ENCODE assay signal across 12 cellular contexts in genomic region chr4:70801265-70801809, GRCh38. TPM values are rescaled to one million over a fixed set of nuclear protein-coding genes. Genes with fewer than 3 reads are reported as not detected.
DNase-seq lines count a peak whose midpoint lies in the region; ATAC-seq and TF ChIP-seq lines count a peak whose summit lies in the region.
"Had no signal": no experiment of that assay in that cellular context is flagged by ENCODE, and none has a peak within 500 bp of the region (broad histone marks: within the 10 kb centered on the region; RNA-seq: fewer than 3 reads in every experiment).

No MANE protein-coding gene starts in this region.

- H3K4me1 Mint-ChIP-seq in activated CD4-positive, alpha-beta T cell treated with anti-CD3 and anti-CD28 coated beads, Interleukin-2, amount 10 ng/mL, durations not matched to agents 24 days and 14 days: peaks cover 16% of the 10 kb centered on the region
- peaks cover 10 to 26% (median 23%) of the 10 kb centered on the region in 4 donors for H3K4me1 Mint-ChIP-seq in naive thymus-derived CD8-positive, alpha-beta T cell
- H3K4me1 Mint-ChIP-seq: mesothelial cell of epicardium had no signal

- H3K27ac Mint-ChIP-seq in activated CD4-positive, alpha-beta T cell treated with anti-CD3 and anti-CD28 coated beads, Interleukin-2, amount 10 ng/mL, durations not matched to agents 24 days and 14 days: peak overlapping the region; percentile 74
- H3K27ac Mint-ChIP-seq in naive thymus-derived CD8-positive, alpha-beta T cell: peak overlapping the region; percentile 3 to 87 (median 76)
- H3K27ac Mint-ChIP-seq: endodermal cell, mesothelial cell of epicardium had no signal

- ATAC-seq in GM21529 (IDR thresholded peaks at IDR 0.05; ENCODE audit: unreplicated experiment): peak; percentile 83
- peak; percentile 67 for ATAC-seq in HG03460 (IDR thresholded peaks at IDR 0.05; ENCODE audit: unreplicated experiment)
- ATAC-seq in naive thymus-derived CD8-positive, alpha-beta T cell: peak; percentile 53 to 77
- no peak for ATAC-seq in GM21825 (IDR thresholded peaks at IDR 0.05; ENCODE audit: unreplicated experiment)
- no peak for ATAC-seq in sciatic nerve

- no peaks in the 10 kb centered on the region for H3K9me3 ChIP-seq in right atrium auricular region

- no peaks in the 10 kb centered on the region for H3K9me3 Mint-ChIP-seq in activated CD4-positive, alpha-beta T cell treated with anti-CD3 and anti-CD28 coated beads, Interleukin-2, amount 10 ng/mL, durations not matched to agents 24 days and 14 days
- peaks cover 0 to 1% (median 0%) of the 10 kb centered on the region in 9 donors for H3K9me3 Mint-ChIP-seq in naive thymus-derived CD8-positive, alpha-beta T cell
- H3K9me3 Mint-ChIP-seq: endodermal cell had no signal

- H3K4me1 ChIP-seq in right atrium auricular region: no peaks in the 10 kb centered on the region

- peaks cover 12% of the 10 kb centered on the region for H3K36me3 ChIP-seq in right atrium auricular region

- peak; percentile 65 for DNase-seq in activated CD4-positive, alpha-beta T cell treated with anti-CD3 and anti-CD28 coated beads, Interleukin-2, amount 10 ng/mL, durations not matched to agents 24 days and 14 days
- DNase-seq in activated CD4-positive, alpha-beta T cell treated with anti-CD3 and anti-CD28 coated beads, Interleukin-2, amount 50 U/mL, for 4 hours: no peak
- peak in 3 of 10 donors; percentile 10 to 51 (median 43) for DNase-seq in naive thymus-derived CD8-positive, alpha-beta T cell
- DNase-seq in sciatic nerve (ENCODE audit: low spot score) (no peak), right atrium auricular region (ENCODE audit: low spot score) (no peak)
- DNase-seq: DMS53, endodermal cell, NCI-H446 treated with DMSO at 0.1 percent for 48 hours had no signal

- no peak for TF ChIP-seq CTCF in right atrium auricular region (IDR thresholded peaks at IDR 0.05)

- POLR2A ChIA-PET in naive thymus-derived CD8-positive, alpha-beta T cell (lab: Charles Lee): no interaction called here

- intact Hi-C loops in activated CD4-positive, alpha-beta T cell treated with anti-CD3 and anti-CD28 coated beads, Interleukin-2, amount 10 ng/mL, durations not matched to agents 24 days and 14 days (cut with micrococcal nuclease): loop anchor here (1.0 to 5.0 kb wide), 5 partner anchors 36 to 113 kb away; partner anchors contain the start of genes GRSF1 and UTP3
- intact Hi-C loops in sciatic nerve (cut with DNase I): no loop called here

- H3K4me3 ChIP-seq in right atrium auricular region: no peak overlapping the region

- no peaks in the 10 kb centered on the region for H3K27me3 Mint-ChIP-seq in activated CD4-positive, alpha-beta T cell treated with anti-CD3 and anti-CD28 coated beads, Interleukin-2, amount 10 ng/mL, durations not matched to agents 24 days and 14 days
- H3K27me3 Mint-ChIP-seq in naive thymus-derived CD8-positive, alpha-beta T cell: no peaks in the 10 kb centered on the region

- H3K27me3 ChIP-seq in right atrium auricular region: no peaks in the 10 kb centered on the region

- H3K27ac ChIP-seq in right atrium auricular region: no peak overlapping the region

- H3K4me3 Mint-ChIP-seq in activated CD4-positive, alpha-beta T cell treated with anti-CD3 and anti-CD28 coated beads, Interleukin-2, amount 10 ng/mL, durations not matched to agents 24 days and 14 days: peak overlapping the region; percentile 21
- H3K4me3 Mint-ChIP-seq in naive thymus-derived CD8-positive, alpha-beta T cell: peak overlapping the region in 5 of 10 donors; percentile 1 to 54 (median 28)
- H3K4me3 Mint-ChIP-seq: endodermal cell, mesothelial cell of epicardium had no signal

- H3K36me3 Mint-ChIP-seq in activated CD4-positive, alpha-beta T cell treated with anti-CD3 and anti-CD28 coated beads, Interleukin-2, amount 10 ng/mL, durations not matched to agents 24 days and 14 days (ENCODE audit: low read depth): peaks cover 3% of the 10 kb centered on the region
- H3K36me3 Mint-ChIP-seq in naive thymus-derived CD8-positive, alpha-beta T cell: peaks cover 5 to 17% (median 5%) of the 10 kb centered on the region in 3 donors

RNA-seq across cellular contexts. Expression of gene GRSF1, which starts 38.4 kb away (rescaled TPM):
- 122 and 124 TPM in 2 replicates for total RNA-seq in activated CD4-positive, alpha-beta T cell treated with anti-CD3 and anti-CD28 coated beads, Interleukin-2, amount 10 ng/mL, durations not matched to agents 24 days and 14 days
- total RNA-seq in naive thymus-derived CD8-positive, alpha-beta T cell: 10 to 100 TPM; 57.5 to 59.5 TPM
- 10 to 100 TPM; 71.8 to 96.6 (median 84.4) TPM for polyA plus RNA-seq in naive thymus-derived CD8-positive, alpha-beta T cell
- total RNA-seq in sciatic nerve (38.9 TPM), right atrium auricular region (10 to 100 TPM; 43.2 to 86.5 TPM)

Comparison
In these comparisons a context has a peak if more than half of its experiments do, and no peak if none do; other contexts are left out.
1. ATAC-seq: peak in GM21529 (single experiment), HG03460 (single experiment) and naive thymus-derived CD8-positive, alpha-beta T cell (2 of 2); none in GM21825 (single experiment) and sciatic nerve (single experiment).